Comparison of ENCODE assay signal across 9 cellular contexts in genomic region chr11:129950319-129951034, GRCh38. TPM values are rescaled to one million over a fixed set of nuclear protein-coding genes. Genes with fewer than 3 reads are reported as not detected.
A peak's percentile ranks its signal among the peaks of the same experiment; 100 is the strongest.
DNase-seq lines count a peak whose midpoint lies in the region; TF ChIP-seq lines count a peak whose summit lies in the region.
"Had no signal": no experiment of that assay in that cellular context is flagged by ENCODE, and none has a peak within 500 bp of the region (broad histone marks: within the 10 kb centered on the region; RNA-seq: fewer than 3 reads in every experiment).

No MANE protein-coding gene starts in this region.

- H3K4me2 ChIP-seq in DOHH2 (ENCODE audit: low read length), result peak overlapping the region; percentile 89

- in situ Hi-C loops in GM13977 (cut with MboI; ENCODE audit: low pct_unique_long_range_greater_than_20kb, low sequenced_read_pairs, unreplicated experiment), result no loop called here

- no peak for TF ChIP-seq CTCF in DOHH2 (IDR thresholded peaks at IDR 0.05; ENCODE audit: low read depth, low read length, poor library complexity, severe bottlenecking)
- TF ChIP-seq CTCF in fibroblast of pulmonary artery (IDR thresholded peaks at IDR 0.05; ENCODE audit: low read length, missing control alignments), result no peak
- TF ChIP-seq CTCF in GM13977 (IDR thresholded peaks at IDR 0.05; ENCODE audit: extremely low read depth, insufficient read depth, missing control alignments), result no peak

- H3K4me3 ChIP-seq in DOHH2 (ENCODE audit: low read length), result peak overlapping the region; percentile 56
- no peak overlapping the region for H3K4me3 ChIP-seq in fibroblast of pulmonary artery (replicated peaks; ENCODE audit: low read depth, low read length)

- H3K9me2 ChIP-seq in DOHH2 (replicated peaks; ENCODE audit: control insufficient read depth, low read length), result no peaks in the 10 kb centered on the region

- peaks cover 45% of the 10 kb centered on the region for H3F3A ChIP-seq in DOHH2 (ENCODE audit: control insufficient read depth, insufficient read depth)

- peaks cover 15% of the 10 kb centered on the region for H3K36me3 ChIP-seq in DOHH2 (ENCODE audit: control insufficient read depth, low read length)

- no peaks in the 10 kb centered on the region for H3K27me3 ChIP-seq in DOHH2 (ENCODE audit: control insufficient read depth, low read length)

- DNase-seq in SIG-M5 (lab: John Stamatoyannopoulos, UW), result peak; percentile 82
- peak; percentile 95 for DNase-seq in fibroblast of pulmonary artery (ENCODE audit: low read depth)
- DNase-seq in occipital lobe (lab: John Stamatoyannopoulos, UW), result peak; percentile 22
- no peak for DNase-seq in activated naive CD4-positive, alpha-beta T cell treated with Interleukin-2 at 50 U/mL for 16 hours
- DNase-seq in activated effector memory CD4-positive, alpha-beta T cell treated with anti-CD3 and anti-CD28 coated beads, Interleukin-2, amount 50 U/mL, for 16 hours, result no peak
- DNase-seq in GM13977 (ENCODE audit: low spot score), result no peak
- no peak for DNase-seq in activated naive CD4-positive, alpha-beta T cell (lab: John Stamatoyannopoulos, UW)
- DNase-seq: stimulated activated naive CD4-positive, alpha-beta T cell had no signal

- no peaks in the 10 kb centered on the region for H3K9me3 ChIP-seq in DOHH2 (ENCODE audit: control insufficient read depth, insufficient read depth, low read length)

- H3K4me1 ChIP-seq in DOHH2 (ENCODE audit: control insufficient read depth, low read length), result peaks cover 68% of the 10 kb centered on the region

- peak overlapping the region; percentile 91 for H3K27ac ChIP-seq in DOHH2 (ENCODE audit: low read depth, low read length)

- H3K79me2 ChIP-seq in DOHH2 (ENCODE audit: control insufficient read depth, low read length), result peaks cover 24% of the 10 kb centered on the region

- H4K20me1 ChIP-seq in DOHH2 (ENCODE audit: control insufficient read depth, insufficient read depth, low read depth, low read length), result no peaks in the 10 kb centered on the region

RNA-seq across cellular contexts. Expression of gene PRDM10, which starts 52.2 kb away (rescaled TPM):
- total RNA-seq in occipital lobe, result 13.6 TPM

RNA-seq across cellular contexts. Expression of gene NFRKB, which starts 55.1 kb away (rescaled TPM):
- 20.9 TPM for total RNA-seq in occipital lobe

Comparison
In these comparisons a context has a peak if more than half of its experiments do, and no peak if none do; other contexts are left out.
1. DNase-seq: peak in SIG-M5 (single experiment), fibroblast of pulmonary artery (single experiment) and occipital lobe (single experiment); none in activated naive CD4-positive, alpha-beta T cell treated with Interleukin-2 at 50 U/mL for 16 hours (single experiment), activated effector memory CD4-positive, alpha-beta T cell treated with anti-CD3 and anti-CD28 coated beads, Interleukin-2, amount 50 U/mL, for 16 hours (single experiment), GM13977 (single experiment) and activated naive CD4-positive, alpha-beta T cell (0 of 4).